In the genomic region with DNA sequence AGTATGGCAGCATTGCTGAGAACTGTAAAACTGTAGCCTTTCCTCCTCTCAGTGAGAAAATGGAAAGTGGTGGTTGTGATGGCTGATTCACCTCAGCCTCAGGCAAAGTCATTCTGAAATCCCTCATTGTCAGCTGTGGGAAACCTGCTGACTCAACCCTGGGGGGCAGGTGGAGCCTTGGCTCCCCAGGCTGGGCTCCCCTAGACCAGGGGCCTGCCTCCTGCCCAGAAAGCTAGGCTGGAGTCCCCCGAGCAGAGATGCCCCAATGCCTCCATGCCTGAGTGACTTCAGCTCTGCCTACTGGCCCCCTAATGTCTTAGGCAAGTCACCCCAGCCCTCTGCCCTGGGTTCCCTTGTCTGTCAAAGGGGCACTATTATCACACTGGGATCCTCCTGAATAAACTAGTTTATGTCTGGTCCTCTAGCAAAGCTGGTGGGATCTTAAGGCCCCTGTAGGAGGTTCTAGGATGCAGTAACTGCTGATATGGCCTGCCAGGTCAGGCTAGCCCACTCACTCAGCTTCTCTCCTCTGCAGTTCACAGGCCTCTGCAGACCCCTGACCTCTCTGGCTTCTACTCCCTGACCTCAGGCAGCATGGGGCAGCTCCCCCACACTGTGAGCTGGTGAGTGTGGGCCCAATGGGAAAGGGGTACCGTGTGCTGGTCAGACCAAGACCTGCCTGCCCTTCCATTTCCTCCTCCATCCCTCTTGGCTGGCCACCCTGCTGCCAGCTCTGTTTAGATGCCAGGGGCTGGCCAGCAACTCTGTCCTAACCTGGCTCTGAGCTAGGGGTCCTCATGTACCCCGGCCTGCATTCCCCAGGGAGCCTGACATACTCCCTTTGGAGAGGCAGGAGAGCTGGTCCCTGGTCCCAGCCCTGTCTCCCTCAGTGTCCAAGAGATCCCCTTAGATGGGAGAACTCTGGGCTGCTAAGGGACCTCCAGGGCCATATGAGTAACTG, we compare ENCODE assay signal across 8 cellular contexts. TPM values are rescaled to one million over a fixed set of nuclear protein-coding genes. Genes with fewer than 3 reads are reported as not detected.
DNase-seq lines count a peak whose midpoint lies in the region; ATAC-seq, FAIRE-seq and TF ChIP-seq lines count a peak whose summit lies in the region.

No MANE protein-coding gene starts in this region.

- H3K4me1 Mint-ChIP-seq in immature natural killer cell (peaks cover 67 to 73% of the 10 kb centered on the region in 2 donors), type B pancreatic cell (ENCODE audit: unreplicated experiment) (peaks cover 12% of the 10 kb centered on the region)

- H3K4me3 Mint-ChIP-seq in immature natural killer cell: peak overlapping the region in 1 of 5 donors; percentile 4
- H3K4me3 Mint-ChIP-seq in type B pancreatic cell: no peak overlapping the region

- DNase-seq in A172 (ENCODE audit: low spot score) (peak; percentile 86), GM19239 (ENCODE audit: insufficient read length, low spot score) (peak; percentile 46), immature natural killer cell (no peak), type B pancreatic cell (ENCODE audit: extremely low spot score, unreplicated experiment) (peak; percentile 40), SIG-M5 treated with dmso at 0.1 percent for 504 hours (lab: John Stamatoyannopoulos, UW; ENCODE audit: unreplicated experiment) (no peak), MV-4-11 (lab: John Stamatoyannopoulos, UW) (no peak)
- peak; percentile 85 for DNase-seq in activated CD8-positive, alpha-beta memory T cell treated with anti-CD3 and anti-CD28 coated beads, Interleukin-2, amount 50 U/mL, for 48 hours

- no peak for TF ChIP-seq CTCF in type B pancreatic cell (conservative IDR thresholded peaks at IDR 0.05)

- H3K9me3 Mint-ChIP-seq in immature natural killer cell: no peaks in the 10 kb centered on the region
- H3K9me3 Mint-ChIP-seq in type B pancreatic cell: no peaks in the 10 kb centered on the region

- H3K27me3 Mint-ChIP-seq in immature natural killer cell (ENCODE audit: low read depth in 3 of 3) (peaks cover 4 to 22% (median 16%) of the 10 kb centered on the region in 3 donors), type B pancreatic cell (no peaks in the 10 kb centered on the region)

- H3K36me3 Mint-ChIP-seq in immature natural killer cell (peaks cover 7 to 18% (median 9%) of the 10 kb centered on the region in 3 donors), type B pancreatic cell (peaks cover 9% of the 10 kb centered on the region)

- peak; percentile 96 for FAIRE-seq in GM19239 (lab: Jason Lieb, UNC)

- H3K27ac Mint-ChIP-seq in immature natural killer cell: peak overlapping the region; percentile 82 to 92 (median 87)
- H3K27ac Mint-ChIP-seq in type B pancreatic cell: no peak overlapping the region

- peak; percentile 61 for ATAC-seq in HG03280 (IDR thresholded peaks at IDR 0.05; ENCODE audit: unreplicated experiment)

RNA-seq across cellular contexts. Expression of gene TCF7, which starts 24.2 kb away (rescaled TPM):
- 3.8 and 4.8 TPM in 2 replicates for total RNA-seq in A172 (2014; rRNA removed; shearing (Covaris generic))
- 10 to 100 TPM; 14.9 to 50.9 (median 38.2) TPM for polyA plus RNA-seq in immature natural killer cell
- total RNA-seq in type B pancreatic cell (ENCODE audit: low replicate concordance): 6.2 and 11.7 TPM in 2 replicates

RNA-seq across cellular contexts. Expression of gene SKP1, which starts 38.1 kb away (rescaled TPM):
- total RNA-seq in A172 (2014; rRNA removed; shearing (Covaris generic)): 590 and 596 TPM in 2 replicates
- 1,000 to 10,000 TPM in 2 of 3 donors, 100 to 1,000 TPM in 1; 955 to 1,349 (median 1,131) TPM for polyA plus RNA-seq in immature natural killer cell
- total RNA-seq in type B pancreatic cell (ENCODE audit: low replicate concordance): 308 and 332 TPM in 2 replicates

Comparison
In these comparisons a context has a peak if more than half of its experiments do, and no peak if none do; other contexts are left out.
1. DNase-seq: peak in A172 (single experiment), GM19239 (single experiment), activated CD8-positive, alpha-beta memory T cell treated with anti-CD3 and anti-CD28 coated beads, Interleukin-2, amount 50 U/mL, for 48 hours (single experiment) and type B pancreatic cell (single experiment); none in immature natural killer cell (0 of 3), SIG-M5 treated with dmso at 0.1 percent for 504 hours (single experiment) and MV-4-11 (single experiment).